ENCODE assay signal across 8 cellular contexts in the genomic region with DNA sequence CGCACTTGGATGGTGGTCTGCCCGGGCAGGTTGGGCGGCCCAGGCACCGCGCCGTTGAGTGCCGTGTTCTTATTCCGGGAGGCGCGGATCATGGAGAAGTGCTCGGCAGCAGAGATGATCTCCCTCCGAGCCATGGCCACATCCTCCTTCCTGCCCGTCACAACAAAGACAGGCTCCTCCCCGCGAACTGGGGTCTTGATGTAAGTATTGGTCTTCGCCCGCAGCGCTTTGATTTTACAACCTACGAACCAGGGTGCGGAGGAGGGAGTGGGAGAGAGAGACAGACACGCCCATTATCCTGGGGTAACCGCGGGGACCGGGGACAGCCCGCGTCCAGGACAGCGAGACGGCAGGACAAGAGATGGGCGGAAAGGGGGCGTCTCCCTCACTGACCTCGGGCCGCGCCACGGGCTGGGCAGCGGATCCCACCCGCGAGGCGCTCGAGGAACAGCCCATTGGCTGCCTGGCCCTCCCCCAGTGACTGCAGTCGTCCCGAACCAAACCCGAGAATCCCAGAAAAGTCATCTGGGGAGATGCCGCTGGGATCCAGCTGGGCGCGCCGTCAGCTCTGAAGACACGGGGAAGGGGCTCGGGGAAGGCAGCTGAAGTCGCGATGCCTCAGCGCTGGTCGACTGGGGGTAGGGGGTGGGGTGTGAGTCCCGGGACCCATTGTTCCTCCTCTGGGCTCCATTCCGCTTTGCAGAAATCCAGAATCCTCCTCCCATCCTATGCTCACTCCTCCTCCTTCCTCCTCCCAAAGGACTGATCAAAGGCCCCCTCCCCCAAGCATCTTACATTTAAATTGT. TPM values are rescaled to one million over a fixed set of nuclear protein-coding genes. Genes with fewer than 3 reads are reported as not detected.
DNase-seq lines count a peak whose midpoint lies in the region; ATAC-seq and TF ChIP-seq lines count a peak whose summit lies in the region.

No MANE protein-coding gene starts in this region.

- H3K9me3 ChIP-seq in SK-N-SH (no peaks in the 10 kb centered on the region), body of pancreas (no peaks in the 10 kb centered on the region), iPS-18a (ENCODE audit: control insufficient read depth, low read depth, low read length) (no peaks in the 10 kb centered on the region)

- DNase-seq in AG20443 (ENCODE audit: low spot score) = peak; percentile 74
- DNase-seq in GM20000 (ENCODE audit: low spot score) = peak; percentile 41
- peak; percentile 82 for DNase-seq in SK-N-SH
- peak in 3 of 4 donors; percentile 13 to 18 (median 13) for DNase-seq in body of pancreas
- peak; percentile 41 for DNase-seq in skeletal muscle cell (ENCODE audit: low read depth)
- no peak for DNase-seq in SHP77 treated with DMSO at 0.1 percent for 48 hours (lab: John Stamatoyannopoulos, UW)

- H3K79me2 ChIP-seq in SK-N-SH (ENCODE audit: insufficient read depth) = peaks cover 43% of the 10 kb centered on the region

- intact Hi-C loops in body of pancreas (cut with DNase I) = no loop called here

- no peak for TF ChIP-seq RAD21 in SK-N-SH (IDR thresholded peaks at IDR 0.05; ENCODE audit: low read length)

- peak overlapping the region; percentile 94 to 95 for H3K4me3 ChIP-seq in SK-N-SH (ENCODE audit: low read depth in 2 of 2, low read length in 1 of 2)
- H3K4me3 ChIP-seq in body of pancreas = peak overlapping the region in 1 of 2 donors; percentile 71
- peak overlapping the region; percentile 94 for H3K4me3 ChIP-seq in iPS-18a (ENCODE audit: low read length)
- peak overlapping the region; percentile 73 for H3K4me3 ChIP-seq in skeletal muscle cell (ENCODE audit: low read depth, low read length)

- ATAC-seq in body of pancreas (no peak), HG02759 (IDR thresholded peaks at IDR 0.05; ENCODE audit: unreplicated experiment) (no peak)

- TF ChIP-seq CTCF in GM20000 (IDR thresholded peaks at IDR 0.05; ENCODE audit: extremely low read depth, missing control alignments) (no peak), SK-N-SH (IDR thresholded peaks at IDR 0.05) (no peak), body of pancreas (IDR thresholded peaks at IDR 0.05) (no peak)

- H3F3A ChIP-seq in SK-N-SH (replicated peaks; ENCODE audit: insufficient read depth) = peaks cover 30% of the 10 kb centered on the region

- H3K4me2 ChIP-seq in SK-N-SH = peak overlapping the region; percentile 92

- H3K9me2 ChIP-seq in SK-N-SH = no peaks in the 10 kb centered on the region

- TF ChIP-seq EP300 in SK-N-SH (IDR thresholded peaks at IDR 0.05; ENCODE audit: borderline replicate concordance in 1 of 2, low read depth in 1 of 2, low read length in 1 of 2) = no peak

- no peak for TF ChIP-seq POLR2A in body of pancreas (IDR thresholded peaks at IDR 0.05)

- H3K9ac ChIP-seq in SK-N-SH (peak overlapping the region; percentile 94), iPS-18a (ENCODE audit: low read length) (peak overlapping the region; percentile 76)

- H3K27ac ChIP-seq in SK-N-SH (ENCODE audit: low read depth in 2 of 2, low read length in 1 of 2) (peak overlapping the region; percentile 88 to 96), body of pancreas (peak overlapping the region in 1 of 4 donors; percentile 92), iPS-18a (ENCODE audit: low read length) (no peak overlapping the region)

- CTCF ChIA-PET in SK-N-SH (lab: Yijun Ruan, JAX) = interaction anchor here (0.7 to 4.7 kb wide), 7 partner anchors 22 to 634 kb away, joined by 3 to 29 read pairs (median 3); no protein-coding TSS in a partner anchor

- H3K36me3 ChIP-seq in SK-N-SH (replicated peaks in 1 of 2; ENCODE audit: control insufficient read depth in 1 of 2, insufficient read depth in 2 of 2, low read length in 1 of 2) (peaks cover 22 to 25% of the 10 kb centered on the region in 2 experiments), body of pancreas (replicated peaks in 1 of 2; ENCODE audit: insufficient read depth in 1 of 2, low read depth in 2 of 2) (no peaks in the 10 kb centered on the region), iPS-18a (ENCODE audit: control insufficient read depth, low read depth, low read length) (peaks cover 6% of the 10 kb centered on the region)

- H2AFZ ChIP-seq in SK-N-SH (ENCODE audit: low read depth) = peak overlapping the region; percentile 66; the same call in 1 of the 2 replicates

- H3K4me1 ChIP-seq in SK-N-SH (ENCODE audit: control insufficient read depth in 1 of 2, insufficient read depth in 2 of 2, low read depth in 1 of 2, low read length in 1 of 2) (peaks cover 6 to 32% of the 10 kb centered on the region in 2 experiments; a peak in 2 of 4 replicates), body of pancreas (peaks cover 39% of the 10 kb centered on the region), iPS-18a (ENCODE audit: control insufficient read depth, low read depth, low read length) (peaks cover 17% of the 10 kb centered on the region)

- H4K20me1 ChIP-seq in SK-N-SH (ENCODE audit: insufficient read depth) = peaks cover 39% of the 10 kb centered on the region

- 8% methylated on average over 12 of the region's 54 CpGs for WGBS in SK-N-SH (ENCODE audit: low lambda C conversion rate)
- 2 to 3% methylated on average over 20 to 53 of the region's 54 CpGs for WGBS in body of pancreas, 2 donors

- POLR2A ChIA-PET in SK-N-SH (lab: Yijun Ruan, JAX) = interaction anchor here (0.6 to 1.7 kb wide), 6 partner anchors 129 to 292 kb away, joined by 3 to 6 read pairs (median 3); no protein-coding TSS in a partner anchor

- H3K27me3 ChIP-seq in SK-N-SH (ENCODE audit: insufficient read depth) = no peaks in the 10 kb centered on the region
- peaks cover 0 to 9% of the 10 kb centered on the region in 2 donors for H3K27me3 ChIP-seq in body of pancreas
- peaks cover 34% of the 10 kb centered on the region for H3K27me3 ChIP-seq in iPS-18a (ENCODE audit: control insufficient read depth, insufficient read depth, low read length)

TF ChIP-seq in SK-N-SH, 30 proteins besides CTCF, POLR2A, EP300 and RAD21:
- TF ChIP-seq SMC3 (IDR thresholded peaks at IDR 0.05; ENCODE audit: low read depth, low read length) (no peak), TCF12 (IDR thresholded peaks at IDR 0.05) (0 out of 2 replicates have a peak, but pooled peaks have one; percentile 0), CHD2 (IDR thresholded peaks at IDR 0.05; ENCODE audit: low read length, partially characterized antibody) (peak; percentile 19), TAF1 (IDR thresholded peaks at IDR 0.05; ENCODE audit: borderline replicate concordance, low read depth, low read length) (peak; percentile 20), POLR2AphosphoS5 (IDR thresholded peaks at IDR 0.05; ENCODE audit: low read depth, low read length) (peak; percentile 29; the same call in 1 of the 2 replicates), RFX5 (IDR thresholded peaks at IDR 0.05; ENCODE audit: low read length) (no peak), MAX (IDR thresholded peaks at IDR 0.05; ENCODE audit: low read depth) (peak; percentile 26; the same call in 1 of the 2 replicates), EZH2phosphoT487 (IDR thresholded peaks at IDR 0.05; ENCODE audit: borderline replicate concordance, low read depth) (no peak), ELF1 (IDR thresholded peaks at IDR 0.05) (no peak), NRF1 (IDR thresholded peaks at IDR 0.05; ENCODE audit: low read depth, low read length) (no peak)
- TF ChIP-seq, protein P1, sequence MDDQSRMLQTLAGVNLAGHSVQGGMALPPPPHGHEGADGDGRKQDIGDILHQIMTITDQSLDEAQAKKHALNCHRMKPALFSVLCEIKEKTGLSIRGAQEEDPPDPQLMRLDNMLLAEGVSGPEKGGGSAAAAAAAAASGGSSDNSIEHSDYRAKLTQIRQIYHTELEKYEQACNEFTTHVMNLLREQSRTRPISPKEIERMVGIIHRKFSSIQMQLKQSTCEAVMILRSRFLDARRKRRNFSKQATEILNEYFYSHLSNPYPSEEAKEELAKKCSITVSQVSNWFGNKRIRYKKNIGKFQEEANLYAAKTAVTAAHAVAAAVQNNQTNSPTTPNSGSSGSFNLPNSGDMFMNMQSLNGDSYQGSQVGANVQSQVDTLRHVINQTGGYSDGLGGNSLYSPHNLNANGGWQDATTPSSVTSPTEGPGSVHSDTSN (IDR thresholded peaks at IDR 0.05) = no peak
- TF ChIP-seq, protein P2, sequence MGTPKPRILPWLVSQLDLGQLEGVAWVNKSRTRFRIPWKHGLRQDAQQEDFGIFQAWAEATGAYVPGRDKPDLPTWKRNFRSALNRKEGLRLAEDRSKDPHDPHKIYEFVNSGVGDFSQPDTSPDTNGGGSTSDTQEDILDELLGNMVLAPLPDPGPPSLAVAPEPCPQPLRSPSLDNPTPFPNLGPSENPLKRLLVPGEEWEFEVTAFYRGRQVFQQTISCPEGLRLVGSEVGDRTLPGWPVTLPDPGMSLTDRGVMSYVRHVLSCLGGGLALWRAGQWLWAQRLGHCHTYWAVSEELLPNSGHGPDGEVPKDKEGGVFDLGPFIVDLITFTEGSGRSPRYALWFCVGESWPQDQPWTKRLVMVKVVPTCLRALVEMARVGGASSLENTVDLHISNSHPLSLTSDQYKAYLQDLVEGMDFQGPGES (IDR thresholded peaks at IDR 0.05; ENCODE audit: low read depth, low read length) = no peak

RNA-seq across cellular contexts. Expression of gene MEX3B, which starts 1.2 kb away (rescaled TPM):
- 6.2 and 9.3 TPM in 2 replicates for polyA plus RNA-seq in SK-N-SH (2012; rRNA removed)
- 4.9 and 6.2 TPM in 2 replicates for polyA plus RNA-seq in SK-N-SH (2012; cell fraction: cytosol; rRNA removed)
- 16.9 and 22.9 TPM in 2 replicates for polyA plus RNA-seq in SK-N-SH (2012; cell fraction: nucleus; rRNA removed)
- total RNA-seq in body of pancreas = under 1 TPM in 1 of 2 donors, not detected in 1; 0.52 TPM
